17 cellular contexts compared by ENCODE assay signal in genomic region chr1:9655836-9656235, GRCh38. TPM values are rescaled to one million over a fixed set of nuclear protein-coding genes. Genes with fewer than 3 reads are reported as not detected.
DNase-seq lines count a peak whose midpoint lies in the region; ATAC-seq and TF ChIP-seq lines count a peak whose summit lies in the region.
"Had no signal": no experiment of that assay in that cellular context is flagged by ENCODE, and none has a peak within 500 bp of the region (broad histone marks: within the 10 kb centered on the region; RNA-seq: fewer than 3 reads in every experiment).

No MANE protein-coding gene starts in this region.

- H3K4me1 ChIP-seq in spleen: peaks cover 16 to 100% (median 83%) of the 10 kb centered on the region in 6 donors

- peaks cover 39% of the 10 kb centered on the region for H3K36me3 Mint-ChIP-seq in activated CD4-positive, alpha-beta T cell treated with anti-CD3 and anti-CD28 coated beads for 36 hours (ENCODE audit: low read depth)
- H3K36me3 Mint-ChIP-seq in IgD-negative memory B cell: peaks cover 6% of the 10 kb centered on the region
- peaks cover 66% of the 10 kb centered on the region for H3K36me3 Mint-ChIP-seq in activated T-helper 2 cell treated with anti-CD3 and anti-CD28 coated beads, Interferon-gamma antibody, Interleukin-2, Interleukin-4, amounts not matched to agents 10 μg/mL and 5 μg/mL and 100 μg/mL, durations not matched to agents 14 hours and 24 hours and 36 hours (ENCODE audit: low read depth)

- CTCF ChIA-PET in activated CD4-positive, alpha-beta T cell treated with anti-CD3 and anti-CD28 coated beads for 36 hours (lab: Charles Lee): interaction anchor here (0.7 to 9.2 kb wide), 4 partner anchors 11 to 66 kb away, joined by 3 to 100 read pairs (median 4); no protein-coding TSS in a partner anchor

- H3K27me3 ChIP-seq in spleen (replicated peaks in 1 of 7): peaks cover 0 to 21% (median 7%) of the 10 kb centered on the region in 7 donors

- WGBS in spleen, 5 donors: 50 to 68% (median 61%) methylated on average over 11 of the region's 11 CpGs

- peak overlapping the region in 3 of 8 donors; percentile 88 to 96 (median 90) for H3K4me3 ChIP-seq in spleen
- H3K4me3 ChIP-seq: breast epithelium, transverse colon had no signal

- peaks cover 0 to 16% (median 2%) of the 10 kb centered on the region in 6 donors for H3K36me3 ChIP-seq in spleen
- H3K36me3 ChIP-seq: breast epithelium, transverse colon had no signal

- no peak for ATAC-seq in activated CD4-positive, alpha-beta T cell treated with anti-CD3 and anti-CD28 coated beads for 36 hours
- no peak for ATAC-seq in GM18873 (IDR thresholded peaks at IDR 0.05; ENCODE audit: low FRiP score, unreplicated experiment)
- ATAC-seq: HepG2, sciatic nerve had no signal

- peak overlapping the region; percentile 98 for H3K4me3 Mint-ChIP-seq in activated CD4-positive, alpha-beta T cell treated with anti-CD3 and anti-CD28 coated beads for 36 hours
- peak overlapping the region; percentile 94 to 99 (median 96) for H3K4me3 Mint-ChIP-seq in IgD-negative memory B cell
- peak overlapping the region; percentile 95 for H3K4me3 Mint-ChIP-seq in activated T-helper 2 cell treated with anti-CD3 and anti-CD28 coated beads, Interferon-gamma antibody, Interleukin-2, Interleukin-4, amounts not matched to agents 10 μg/mL and 5 μg/mL and 100 μg/mL, durations not matched to agents 14 hours and 24 hours and 36 hours (ENCODE audit: low read depth)

- POLR2A ChIA-PET in activated CD4-positive, alpha-beta T cell treated with anti-CD3 and anti-CD28 coated beads for 36 hours (lab: Charles Lee): interaction anchor here (1.3 to 5.8 kb wide), 2 partner anchors 11 to 26 kb away, joined by 4 to 49 read pairs; no protein-coding TSS in a partner anchor

- peak overlapping the region; percentile 99 for H3K27ac Mint-ChIP-seq in activated CD4-positive, alpha-beta T cell treated with anti-CD3 and anti-CD28 coated beads for 36 hours
- H3K27ac Mint-ChIP-seq in IgD-negative memory B cell: peak overlapping the region; percentile 94 to 98 (median 98)
- peak overlapping the region; percentile 92 for H3K27ac Mint-ChIP-seq in activated T-helper 2 cell treated with anti-CD3 and anti-CD28 coated beads, Interferon-gamma antibody, Interleukin-2, Interleukin-4, amounts not matched to agents 10 μg/mL and 5 μg/mL and 100 μg/mL, durations not matched to agents 14 hours and 24 hours and 36 hours

- peak; percentile 41 for DNase-seq in activated CD4-positive, alpha-beta T cell treated with anti-CD3 and anti-CD28 coated beads for 36 hours
- DNase-seq in activated CD4-positive, alpha-beta T cell treated with anti-CD3 and anti-CD28 coated beads for 4 hours: no peak
- DNase-seq in activated T-helper 2 cell treated with anti-CD3 and anti-CD28 coated beads, Interferon-gamma antibody, Interleukin-2, Interleukin-4, amounts not matched to agents 10 μg/mL and 5 μg/mL and 100 μg/mL, durations not matched to agents 14 hours and 24 hours and 36 hours (ENCODE audit: low spot score): no peak
- DNase-seq in spleen (no peak), GF-D8 (lab: John Stamatoyannopoulos, UW) (no peak)
- DNase-seq in effector CD8-positive, alpha-beta T cell (lab: John Stamatoyannopoulos, UW): no peak
- DNase-seq: activated gamma-delta T cell, dorsolateral prefrontal cortex, head of caudate nucleus, islet precursor cell, NCI-H748 treated with DMSO at 0.1 percent for 48 hours, transverse colon had no signal

- peak overlapping the region in 6 of 8 donors; percentile 90 to 100 (median 98) for H3K27ac ChIP-seq in spleen
- H3K27ac ChIP-seq: breast epithelium had no signal

- peaks cover 77% of the 10 kb centered on the region for H3K4me1 Mint-ChIP-seq in activated CD4-positive, alpha-beta T cell treated with anti-CD3 and anti-CD28 coated beads for 36 hours
- peaks cover 59 to 60% (median 60%) of the 10 kb centered on the region in 3 donors for H3K4me1 Mint-ChIP-seq in IgD-negative memory B cell
- peaks cover 61% of the 10 kb centered on the region for H3K4me1 Mint-ChIP-seq in activated T-helper 2 cell treated with anti-CD3 and anti-CD28 coated beads, Interferon-gamma antibody, Interleukin-2, Interleukin-4, amounts not matched to agents 10 μg/mL and 5 μg/mL and 100 μg/mL, durations not matched to agents 14 hours and 24 hours and 36 hours (ENCODE audit: low read depth)

- TF ChIP-seq CTCF in spleen (IDR thresholded peaks at IDR 0.05 in 8 of 11, conservative IDR thresholded peaks at IDR 0.05 in 3 of 11): no peak

- H3K9me3 ChIP-seq in spleen: no peaks in the 10 kb centered on the region
- H3K9me3 ChIP-seq: breast epithelium, transverse colon had no signal

- no peak for TF ChIP-seq POLR2A in spleen (IDR thresholded peaks at IDR 0.05)

- no peaks in the 10 kb centered on the region for H3K9me3 Mint-ChIP-seq in activated CD4-positive, alpha-beta T cell treated with anti-CD3 and anti-CD28 coated beads for 36 hours (ENCODE audit: low read depth)
- H3K9me3 Mint-ChIP-seq in IgD-negative memory B cell: no peaks in the 10 kb centered on the region
- no peaks in the 10 kb centered on the region for H3K9me3 Mint-ChIP-seq in activated T-helper 2 cell treated with anti-CD3 and anti-CD28 coated beads, Interferon-gamma antibody, Interleukin-2, Interleukin-4, amounts not matched to agents 10 μg/mL and 5 μg/mL and 100 μg/mL, durations not matched to agents 14 hours and 24 hours and 36 hours

- intact Hi-C loops in activated CD4-positive, alpha-beta T cell treated with anti-CD3 and anti-CD28 coated beads for 36 hours (cut with DNase I, micrococcal nuclease): loop anchor here (1.0 to 10.0 kb wide), 8 partner anchors 14 to 1039 kb away; partner anchors contain the start of gene ENO1 (in 1 of the 2)
- intact Hi-C loops in activated T-helper 2 cell treated with anti-CD3 and anti-CD28 coated beads, Interferon-gamma antibody, Interleukin-2, Interleukin-4, amounts not matched to agents 10 μg/mL and 5 μg/mL and 100 μg/mL, durations not matched to agents 14 hours and 24 hours and 36 hours (cut with micrococcal nuclease): loop anchor here (2.0 kb wide), 2 partner anchors 13 to 35 kb away; no protein-coding TSS in a partner anchor
- intact Hi-C loops in spleen (cut with DNase I; ENCODE audit: low total_unique reads): no loop called here

- no peaks in the 10 kb centered on the region for H3K27me3 Mint-ChIP-seq in activated CD4-positive, alpha-beta T cell treated with anti-CD3 and anti-CD28 coated beads for 36 hours
- H3K27me3 Mint-ChIP-seq in IgD-negative memory B cell: no peaks in the 10 kb centered on the region
- H3K27me3 Mint-ChIP-seq in activated T-helper 2 cell treated with anti-CD3 and anti-CD28 coated beads, Interferon-gamma antibody, Interleukin-2, Interleukin-4, amounts not matched to agents 10 μg/mL and 5 μg/mL and 100 μg/mL, durations not matched to agents 14 hours and 24 hours and 36 hours (ENCODE audit: low read depth): no peaks in the 10 kb centered on the region

RNA-seq across cellular contexts. Expression of gene PIK3CD, which starts 4.3 kb away (rescaled TPM):
- total RNA-seq in activated CD4-positive, alpha-beta T cell treated with anti-CD3 and anti-CD28 coated beads for 36 hours: 100 to 1,000 TPM in 1 of 2 experiments, 10 to 100 TPM in 1; 96.4 to 114 TPM
- 82.6 TPM for polyA plus RNA-seq in IgD-negative memory B cell
- total RNA-seq in activated T-helper 2 cell treated with anti-CD3 and anti-CD28 coated beads, Interferon-gamma antibody, Interleukin-2, Interleukin-4, amounts not matched to agents 10 μg/mL and 5 μg/mL and 100 μg/mL, durations not matched to agents 14 hours and 24 hours and 36 hours: 184 and 189 TPM in 2 replicates
- total RNA-seq in spleen: 100 to 1,000 TPM in 5 of 7 donors, 10 to 100 TPM in 2; 89.4 to 186 (median 130) TPM
- polyA plus RNA-seq in spleen: 10 to 100 TPM; 26.8 to 52.1 (median 43.2) TPM
